In genomic region chr2:79857888-79858287, GRCh38 we compare ENCODE assay signal across 9 cellular contexts.
"Had no signal": no experiment of that assay in that cellular context is flagged by ENCODE, and none has a peak within 500 bp of the region (broad histone marks: within the 10 kb centered on the region; RNA-seq: fewer than 3 reads in every experiment).

No MANE protein-coding gene starts in this region.

- ATAC-seq: GM23338, HCT116 had no signal

- H3K36me3 ChIP-seq: HAP-1 had no signal

- H3K4me3 ChIP-seq: GM23248, GM23338, HAP-1 had no signal

- H2AFZ ChIP-seq: GM23248, GM23338 had no signal

- DNase-seq: GM23248, GOT3, H7, H9, HCEC 1CT, HFFc6 had no signal

- H3K9me3 ChIP-seq: HAP-1 had no signal

- H3K9ac ChIP-seq: GM23248 had no signal

- H3K27ac ChIP-seq: GM23248 had no signal

- H3K4me2 ChIP-seq: GM23338 had no signal

- H3K4me1 ChIP-seq: HAP-1 had no signal
